ENCODE assay signal across 1 cellular context in genomic region chr1:171188388-171189266, GRCh38.
TF ChIP-seq lines count a peak whose summit lies in the region.

No MANE protein-coding gene starts in this region.

TF ChIP-seq in H1, 55 proteins besides CTCF, POLR2A, EP300 and RAD21 (continued from another document):
- no peak for TF ChIP-seq ATF3 (IDR thresholded peaks at IDR 0.05; ENCODE audit: insufficient read depth, low read depth, low read length)
- no peak for TF ChIP-seq E2F6 (IDR thresholded peaks at IDR 0.05)
- TF ChIP-seq POU5F1 (IDR thresholded peaks at IDR 0.05; ENCODE audit: low read depth, low read length) = no peak
- no peak for TF ChIP-seq ASH2L (IDR thresholded peaks at IDR 0.05; ENCODE audit: low read length)
- no peak for TF ChIP-seq BCL11A (IDR thresholded peaks at IDR 0.05; ENCODE audit: low read depth in 2 of 2, low read length in 2 of 2)
- TF ChIP-seq RBBP5 (IDR thresholded peaks at IDR 0.05; ENCODE audit: borderline replicate concordance, low read depth, low read length) = no peak
- TF ChIP-seq EGR1 (IDR thresholded peaks at IDR 0.05; ENCODE audit: borderline replicate concordance, low read depth, low read length) = no peak
- TF ChIP-seq MAFK (IDR thresholded peaks at IDR 0.05; ENCODE audit: low read depth, low read length) = no peak
- no peak for TF ChIP-seq CHD1 (IDR thresholded peaks at IDR 0.05; ENCODE audit: low read depth, low read length)
- TF ChIP-seq TBP (IDR thresholded peaks at IDR 0.05; ENCODE audit: low read depth, low read length) = no peak
- TF ChIP-seq ATF2 (IDR thresholded peaks at IDR 0.05; ENCODE audit: low read length) = no peak
- no peak for TF ChIP-seq MAX (IDR thresholded peaks at IDR 0.05)
- TF ChIP-seq POLR2AphosphoS5 (IDR thresholded peaks at IDR 0.05; ENCODE audit: low read depth, low read length) = no peak
TF ChIP-seq in H1: peak in this region for 0.
